Comparison of ENCODE assay signal across 1 cellular context in genomic region chr19:51960621-51961233, GRCh38.
TF ChIP-seq lines count a peak whose summit lies in the region.
"Not testable (repeated sequence)": the region's sequence is repeated elsewhere in the genome, so short reads cannot be mapped to it uniquely, and the experiment has no call there.

No MANE protein-coding gene starts in this region.

TF ChIP-seq in K562, 482 proteins besides CTCF, POLR2A, EP300 and RAD21 (continues in another document):
- TF ChIP-seq TEAD4 (IDR thresholded peaks at IDR 0.05; ENCODE audit: low read length), result peak; percentile 74
- not testable (repeated sequence) for TF ChIP-seq TEAD4 (CRISPR knock-in tag; IDR thresholded peaks at IDR 0.05; ENCODE audit: borderline replicate concordance); PBX2 (CRISPR knock-in tag; IDR thresholded peaks at IDR 0.05; ENCODE audit: low read depth); NR2C1 (IDR thresholded peaks at IDR 0.05)
- peak; percentile 62 for TF ChIP-seq TAL1 (IDR thresholded peaks at IDR 0.05)
- TF ChIP-seq DPF2 (IDR thresholded peaks at IDR 0.05), result peak; percentile 49; the same call in 1 of the 2 replicates
- TF ChIP-seq RNF2 (IDR thresholded peaks at IDR 0.05), result 0 out of 2 replicates have a peak, but pooled peaks have one; percentile 50
- peak; percentile 74 for TF ChIP-seq MEIS2 (IDR thresholded peaks at IDR 0.05; ENCODE audit: partially characterized antibody)
- peak; percentile 30; the same call in 1 of the 2 replicates for TF ChIP-seq L3MBTL2 (IDR thresholded peaks at IDR 0.05)
- TF ChIP-seq PRDM10 (IDR thresholded peaks at IDR 0.05; ENCODE audit: partially characterized antibody), result peak; percentile 63
- peak; percentile 44 for TF ChIP-seq HDAC3 (IDR thresholded peaks at IDR 0.05; ENCODE audit: borderline replicate concordance, partially characterized antibody)
- 0 out of 2 replicates have a peak, but pooled peaks have one; percentile 32 for TF ChIP-seq MECOM (CRISPR knock-in tag; IDR thresholded peaks at IDR 0.05)
- peak; percentile 74 to 76; a peak in 3 of 4 replicates for TF ChIP-seq TRIM24 (IDR thresholded peaks at IDR 0.05)
- peak; percentile 38; the same call in 1 of the 2 replicates for TF ChIP-seq KLF16 (IDR thresholded peaks at IDR 0.05)
- TF ChIP-seq MGA (IDR thresholded peaks at IDR 0.05), result peak; percentile 35; the same call in 1 of the 2 replicates
- peak; percentile 59 for TF ChIP-seq CXXC5 (CRISPR knock-in tag; IDR thresholded peaks at IDR 0.05)
- TF ChIP-seq CBFA2T2 (conservative IDR thresholded peaks at IDR 0.05), result peak; percentile 72
- TF ChIP-seq ZNF584 (CRISPR knock-in tag; IDR thresholded peaks at IDR 0.05; ENCODE audit: low read depth), result 0 out of 2 replicates have a peak, but pooled peaks have one; percentile 52
- peak; percentile 43 for TF ChIP-seq PBX2 (tag; conservative IDR thresholded peaks at IDR 0.05; ENCODE audit: low read depth)
- peak; percentile 80; the same call in 1 of the 2 replicates for TF ChIP-seq ETV5 (CRISPR knock-in tag; IDR thresholded peaks at IDR 0.05; ENCODE audit: low read depth)
- TF ChIP-seq SOX6 (IDR thresholded peaks at IDR 0.05), result peak; percentile 45; the same call in 1 of the 2 replicates
- TF ChIP-seq, protein P1, sequence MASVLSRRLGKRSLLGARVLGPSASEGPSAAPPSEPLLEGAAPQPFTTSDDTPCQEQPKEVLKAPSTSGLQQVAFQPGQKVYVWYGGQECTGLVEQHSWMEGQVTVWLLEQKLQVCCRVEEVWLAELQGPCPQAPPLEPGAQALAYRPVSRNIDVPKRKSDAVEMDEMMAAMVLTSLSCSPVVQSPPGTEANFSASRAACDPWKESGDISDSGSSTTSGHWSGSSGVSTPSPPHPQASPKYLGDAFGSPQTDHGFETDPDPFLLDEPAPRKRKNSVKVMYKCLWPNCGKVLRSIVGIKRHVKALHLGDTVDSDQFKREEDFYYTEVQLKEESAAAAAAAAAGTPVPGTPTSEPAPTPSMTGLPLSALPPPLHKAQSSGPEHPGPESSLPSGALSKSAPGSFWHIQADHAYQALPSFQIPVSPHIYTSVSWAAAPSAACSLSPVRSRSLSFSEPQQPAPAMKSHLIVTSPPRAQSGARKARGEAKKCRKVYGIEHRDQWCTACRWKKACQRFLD (CRISPR knock-in tag; IDR thresholded peaks at IDR 0.05), result peak; percentile 50; the same call in 1 of the 2 replicates
- peak; percentile 77 for TF ChIP-seq ARID1B (IDR thresholded peaks at IDR 0.05)
- TF ChIP-seq SMAD4 (CRISPR knock-in tag; conservative IDR thresholded peaks at IDR 0.05), result peak; percentile 74
- TF ChIP-seq, protein P2, sequence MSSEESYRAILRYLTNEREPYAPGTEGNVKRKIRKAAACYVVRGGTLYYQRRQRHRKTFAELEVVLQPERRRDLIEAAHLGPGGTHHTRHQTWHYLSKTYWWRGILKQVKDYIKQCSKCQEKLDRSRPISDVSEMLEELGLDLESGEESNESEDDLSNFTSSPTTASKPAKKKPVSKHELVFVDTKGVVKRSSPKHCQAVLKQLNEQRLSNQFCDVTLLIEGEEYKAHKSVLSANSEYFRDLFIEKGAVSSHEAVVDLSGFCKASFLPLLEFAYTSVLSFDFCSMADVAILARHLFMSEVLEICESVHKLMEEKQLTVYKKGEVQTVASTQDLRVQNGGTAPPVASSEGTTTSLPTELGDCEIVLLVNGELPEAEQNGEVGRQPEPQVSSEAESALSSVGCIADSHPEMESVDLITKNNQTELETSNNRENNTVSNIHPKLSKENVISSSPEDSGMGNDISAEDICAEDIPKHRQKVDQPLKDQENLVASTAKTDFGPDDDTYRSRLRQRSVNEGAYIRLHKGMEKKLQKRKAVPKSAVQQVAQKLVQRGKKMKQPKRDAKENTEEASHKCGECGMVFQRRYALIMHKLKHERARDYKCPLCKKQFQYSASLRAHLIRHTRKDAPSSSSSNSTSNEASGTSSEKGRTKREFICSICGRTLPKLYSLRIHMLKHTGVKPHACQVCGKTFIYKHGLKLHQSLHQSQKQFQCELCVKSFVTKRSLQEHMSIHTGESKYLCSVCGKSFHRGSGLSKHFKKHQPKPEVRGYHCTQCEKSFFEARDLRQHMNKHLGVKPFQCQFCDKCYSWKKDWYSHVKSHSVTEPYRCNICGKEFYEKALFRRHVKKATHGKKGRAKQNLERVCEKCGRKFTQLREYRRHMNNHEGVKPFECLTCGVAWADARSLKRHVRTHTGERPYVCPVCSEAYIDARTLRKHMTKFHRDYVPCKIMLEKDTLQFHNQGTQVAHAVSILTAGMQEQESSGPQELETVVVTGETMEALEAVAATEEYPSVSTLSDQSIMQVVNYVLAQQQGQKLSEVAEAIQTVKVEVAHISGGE (CRISPR knock-in tag; IDR thresholded peaks at IDR 0.05), result peak in 1 of 3 experiments; percentile 34; a peak in 1 of 6 replicates
- 0 out of 2 replicates have a peak, but pooled peaks have one; percentile 51 for TF ChIP-seq IRF9 (tag; IDR thresholded peaks at IDR 0.05)
- peak; percentile 48; the same call in 1 of the 2 replicates for TF ChIP-seq NR2C1 (tag; IDR thresholded peaks at IDR 0.05)
